Comparison of ENCODE assay signal across 21 cellular contexts in the genomic region with DNA sequence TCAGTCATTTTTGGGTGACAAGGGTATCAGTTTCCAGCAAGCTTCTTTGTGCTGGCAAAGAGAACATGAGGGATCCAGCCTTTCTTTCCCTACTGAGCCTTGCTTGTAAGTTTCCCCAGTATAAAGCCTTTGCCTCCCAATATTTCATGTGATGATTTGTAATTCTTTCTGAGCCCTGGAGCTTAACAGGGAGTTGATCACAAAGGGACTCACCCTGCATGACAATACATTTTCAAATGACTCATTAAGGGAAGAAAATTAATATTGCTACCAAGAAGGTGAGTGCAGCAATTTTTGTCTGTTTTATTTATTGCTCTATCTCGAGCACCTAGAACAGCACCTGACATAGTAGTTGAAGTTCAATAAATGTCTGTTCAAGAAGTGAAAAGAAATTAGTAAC. TPM values are rescaled to one million over a fixed set of nuclear protein-coding genes. Genes with fewer than 3 reads are reported as not detected.
DNase-seq lines count a peak whose midpoint lies in the region; ATAC-seq and TF ChIP-seq lines count a peak whose summit lies in the region.
"Had no signal": no experiment of that assay in that cellular context is flagged by ENCODE, and none has a peak within 500 bp of the region (broad histone marks: within the 10 kb centered on the region; RNA-seq: fewer than 3 reads in every experiment).

No MANE protein-coding gene starts in this region.

- intact Hi-C loops in activated CD8-positive, alpha-beta T cell treated with anti-CD3 and anti-CD28 coated beads for 36 hours (cut with micrococcal nuclease) = no loop called here
- intact Hi-C loops in PC-3 (cut with micrococcal nuclease) = no loop called here

- H3K9ac ChIP-seq in H9 (ENCODE audit: extremely low read depth, insufficient read length, low read length) = no peak overlapping the region
- no peak overlapping the region for H3K9ac ChIP-seq in PC-3 (ENCODE audit: low read length)

- DNase-seq in activated CD8-positive, alpha-beta T cell treated with anti-CD3 and anti-CD28 coated beads for 36 hours = no peak
- no peak for DNase-seq in activated CD8-positive, alpha-beta T cell treated with anti-CD3 and anti-CD28 coated beads, Interleukin-2, amount 10 ng/mL, durations not matched to agents 7 days and 5 days
- DNase-seq in H9 = no peak
- peak; percentile 16 for DNase-seq in PC-3
- peak; percentile 13 for DNase-seq in retina
- no peak for DNase-seq in superior temporal gyrus (ENCODE audit: extremely low spot score)
- no peak for DNase-seq in NCI-H2196 (lab: John Stamatoyannopoulos, UW; ENCODE audit: unreplicated experiment)
- DNase-seq: 8988T; DMS79 treated with DMSO at 0.1 percent for 48 hours; HFFc6; Kasumi-1; MM.1S; NCI-H1092; NCI-H146; NCI-H2081; NK-92 treated with Interleukin-12 subunit alpha and Interleukin-12 subunit beta, amount 100 ng/mL, for 24 hours; RPMI8226; SIG-M5 had no signal

- H3K4ac ChIP-seq in H9 (ENCODE audit: low read depth, low read length) = no peak overlapping the region

- no peaks in the 10 kb centered on the region for H3K36me3 ChIP-seq in PC-3 (ENCODE audit: low read depth, low read length)

- H3K27ac Mint-ChIP-seq in activated CD8-positive, alpha-beta T cell treated with anti-CD3 and anti-CD28 coated beads for 36 hours = no peak overlapping the region
- H3K27ac Mint-ChIP-seq in activated CD8-positive, alpha-beta T cell treated with anti-CD3 and anti-CD28 coated beads, Interleukin-2, amount 10 ng/mL, durations not matched to agents 7 days and 5 days = no peak overlapping the region
- no peak overlapping the region for H3K27ac Mint-ChIP-seq in H9
- H3K27ac Mint-ChIP-seq: CD14-positive monocyte, HFFc6, IgD-negative memory B cell had no signal

- H3K4me1 ChIP-seq in H9 (ENCODE audit: insufficient read depth, low read length) (peaks cover 5% of the 10 kb centered on the region; the same call in 1 of the 2 replicates), PC-3 (ENCODE audit: insufficient read depth, low read length) (peaks cover 15% of the 10 kb centered on the region)

- no peak overlapping the region for H4K8ac ChIP-seq in H9 (replicated peaks; ENCODE audit: insufficient read length, low read depth, low read length)

- H3K27me3 ChIP-seq in H9 (ENCODE audit: insufficient read depth, low read length) (no peaks in the 10 kb centered on the region), PC-3 (ENCODE audit: low read length) (no peaks in the 10 kb centered on the region)

- no peaks in the 10 kb centered on the region for H4K20me1 ChIP-seq in H9 (ENCODE audit: control insufficient read depth, insufficient read depth, insufficient read length)
- no peaks in the 10 kb centered on the region for H4K20me1 ChIP-seq in PC-3 (ENCODE audit: low read length)

- H3K27ac ChIP-seq in H9 (ENCODE audit: insufficient read length, low read depth, low read length) (no peak overlapping the region), PC-3 (ENCODE audit: low read length) (no peak overlapping the region)

- POLR2A ChIA-PET in activated CD8-positive, alpha-beta T cell treated with anti-CD3 and anti-CD28 coated beads for 36 hours (lab: Charles Lee) = no interaction called here
- POLR2A ChIA-PET in activated CD8-positive, alpha-beta T cell treated with anti-CD3 and anti-CD28 coated beads, Interleukin-2, amount 10 ng/mL, durations not matched to agents 7 days and 5 days (lab: Charles Lee) = no interaction called here
- POLR2A ChIA-PET in PC-3 (lab: Charles Lee; ENCODE audit: unreplicated experiment) = no interaction called here

- H2BK12ac ChIP-seq in H9 (ENCODE audit: insufficient read length, low read depth, low read length) = no peak overlapping the region

- H3K36me3 Mint-ChIP-seq in activated CD8-positive, alpha-beta T cell treated with anti-CD3 and anti-CD28 coated beads for 36 hours (ENCODE audit: low read depth) = no peaks in the 10 kb centered on the region
- no peaks in the 10 kb centered on the region for H3K36me3 Mint-ChIP-seq in activated CD8-positive, alpha-beta T cell treated with anti-CD3 and anti-CD28 coated beads, Interleukin-2, amount 10 ng/mL, durations not matched to agents 7 days and 5 days (ENCODE audit: low read depth)
- H3K36me3 Mint-ChIP-seq in H9 (ENCODE audit: insufficient read depth in 1 of 3, low read depth in 3 of 3) = peaks cover 0 to 4% (median 0%) of the 10 kb centered on the region in 3 experiments; a peak in 1 of 7 replicates
- H3K36me3 Mint-ChIP-seq: CD14-positive monocyte, IgD-negative memory B cell had no signal

- no peak overlapping the region for H3K14ac ChIP-seq in H9 (ENCODE audit: insufficient read depth, low read length)

- CTCF ChIA-PET in activated CD8-positive, alpha-beta T cell treated with anti-CD3 and anti-CD28 coated beads for 36 hours (lab: Charles Lee) = no interaction called here
- CTCF ChIA-PET in activated CD8-positive, alpha-beta T cell treated with anti-CD3 and anti-CD28 coated beads, Interleukin-2, amount 10 ng/mL, durations not matched to agents 7 days and 5 days (lab: Charles Lee) = no interaction called here
- CTCF ChIA-PET in PC-3 (lab: Charles Lee) = no interaction called here

- H2BK15ac ChIP-seq in H9 (ENCODE audit: low read depth, low read length) = 0 out of 2 replicates have a peak overlapping the region, but pooled peaks have one; percentile 3

- no peak overlapping the region for H3K56ac ChIP-seq in H9 (ENCODE audit: insufficient read length, low read depth, low read length)

- peaks cover 4% of the 10 kb centered on the region for H3K4me1 Mint-ChIP-seq in activated CD8-positive, alpha-beta T cell treated with anti-CD3 and anti-CD28 coated beads for 36 hours (ENCODE audit: low read depth)
- no peaks in the 10 kb centered on the region for H3K4me1 Mint-ChIP-seq in activated CD8-positive, alpha-beta T cell treated with anti-CD3 and anti-CD28 coated beads, Interleukin-2, amount 10 ng/mL, durations not matched to agents 7 days and 5 days (ENCODE audit: low read depth)
- H3K4me1 Mint-ChIP-seq in H9 = peaks cover 14 to 21% of the 10 kb centered on the region in 2 experiments
- H3K4me1 Mint-ChIP-seq: CD14-positive monocyte, IgD-negative memory B cell had no signal

- H2AK5ac ChIP-seq in H9 (ENCODE audit: insufficient read length, low read length) = no peak overlapping the region

- H3K4me2 ChIP-seq in H9 (ENCODE audit: insufficient read depth, insufficient read length, low read length) (no peak overlapping the region), PC-3 (ENCODE audit: low read length) (no peak overlapping the region)

- no peaks in the 10 kb centered on the region for H3K23me2 ChIP-seq in H9 (ENCODE audit: insufficient read length, low read depth, low read length, poor library complexity, severe bottlenecking)

- no peaks in the 10 kb centered on the region for H3K9me2 ChIP-seq in PC-3 (replicated peaks; ENCODE audit: low read length)

- H2BK120ac ChIP-seq in H9 (ENCODE audit: low read depth, low read length, poor library complexity, severe bottlenecking) = no peak overlapping the region

- H2BK20ac ChIP-seq in H9 (ENCODE audit: low read depth, low read length, poor library complexity, severe bottlenecking) = no peak overlapping the region

- no peak overlapping the region for H3K18ac ChIP-seq in H9 (ENCODE audit: insufficient read length, low read depth, low read length)

- H3F3A ChIP-seq in PC-3 (ENCODE audit: low read length, unreplicated experiment) = no peaks in the 10 kb centered on the region

- H3K9me3 Mint-ChIP-seq in activated CD8-positive, alpha-beta T cell treated with anti-CD3 and anti-CD28 coated beads for 36 hours = no peaks in the 10 kb centered on the region
- H3K9me3 Mint-ChIP-seq in activated CD8-positive, alpha-beta T cell treated with anti-CD3 and anti-CD28 coated beads, Interleukin-2, amount 10 ng/mL, durations not matched to agents 7 days and 5 days (ENCODE audit: insufficient read depth) = no peaks in the 10 kb centered on the region
- peaks cover 0 to 9% of the 10 kb centered on the region in 2 experiments; a peak in 4 of 5 replicates for H3K9me3 Mint-ChIP-seq in H9
- H3K9me3 Mint-ChIP-seq: HFFc6, IgD-negative memory B cell had no signal

- H3K9me3 ChIP-seq in H9 (ENCODE audit: control insufficient read depth, low read depth, low read length) = no peaks in the 10 kb centered on the region
- no peaks in the 10 kb centered on the region for H3K9me3 ChIP-seq in PC-3 (ENCODE audit: low read length)

- H4K91ac ChIP-seq in H9 (ENCODE audit: insufficient read length, low read depth, low read length) = no peak overlapping the region

- H2BK5ac ChIP-seq in H9 (ENCODE audit: insufficient read length, low read length) = no peak overlapping the region

- H3K4me3 ChIP-seq in PC-3 (ENCODE audit: low read length) = no peak overlapping the region

- H2AFZ ChIP-seq in H9 (ENCODE audit: low read length) = no peak overlapping the region
- no peak overlapping the region for H2AFZ ChIP-seq in PC-3 (ENCODE audit: low read length)

- H3K23ac ChIP-seq in H9 (ENCODE audit: insufficient read length, low read depth, low read length) = no peak overlapping the region

- no peak for TF ChIP-seq CTCF in activated CD8-positive, alpha-beta T cell treated with anti-CD3 and anti-CD28 coated beads for 36 hours (IDR thresholded peaks at IDR 0.05)
- TF ChIP-seq CTCF in H9 (conservative IDR thresholded peaks at IDR 0.05) = no peak
- TF ChIP-seq CTCF in PC-3 (conservative IDR thresholded peaks at IDR 0.05; ENCODE audit: low read depth, low read length) = no peak

- H3T11ph ChIP-seq in H9 (ENCODE audit: low read length) = no peak overlapping the region

- no TSS peak for BruUV-seq in PC-3 (replicated peaks; lab: Mats Ljungman, UMichigan)

- no peak overlapping the region for H3K4me3 Mint-ChIP-seq in activated CD8-positive, alpha-beta T cell treated with anti-CD3 and anti-CD28 coated beads for 36 hours
- H3K4me3 Mint-ChIP-seq in activated CD8-positive, alpha-beta T cell treated with anti-CD3 and anti-CD28 coated beads, Interleukin-2, amount 10 ng/mL, durations not matched to agents 7 days and 5 days = no peak overlapping the region
- no peak overlapping the region for H3K4me3 Mint-ChIP-seq in H9
- H3K4me3 Mint-ChIP-seq: CD14-positive monocyte, HFFc6, IgD-negative memory B cell had no signal

- ATAC-seq in activated CD8-positive, alpha-beta T cell treated with anti-CD3 and anti-CD28 coated beads for 36 hours = peak; percentile 27
- ATAC-seq in activated CD8-positive, alpha-beta T cell treated with anti-CD3 and anti-CD28 coated beads, Interleukin-2, amount 10 ng/mL, durations not matched to agents 7 days and 5 days = no peak
- no peak for ATAC-seq in PC-3
- no peak for ATAC-seq in HG02571 (IDR thresholded peaks at IDR 0.05; ENCODE audit: unreplicated experiment)

- peaks cover 2% of the 10 kb centered on the region for H3K27me3 Mint-ChIP-seq in activated CD8-positive, alpha-beta T cell treated with anti-CD3 and anti-CD28 coated beads for 36 hours
- H3K27me3 Mint-ChIP-seq in activated CD8-positive, alpha-beta T cell treated with anti-CD3 and anti-CD28 coated beads, Interleukin-2, amount 10 ng/mL, durations not matched to agents 7 days and 5 days (ENCODE audit: low read depth) = no peaks in the 10 kb centered on the region
- no peaks in the 10 kb centered on the region for H3K27me3 Mint-ChIP-seq in H9 (ENCODE audit: low read depth)
- H3K27me3 Mint-ChIP-seq: IgD-negative memory B cell had no signal

- H3K79me2 ChIP-seq in H9 (ENCODE audit: insufficient read depth, low read length) (no peaks in the 10 kb centered on the region), PC-3 (ENCODE audit: low read length) (no peaks in the 10 kb centered on the region)

- no peak overlapping the region for H4K5ac ChIP-seq in H9 (ENCODE audit: insufficient read length, low read depth, low read length)

- WGBS in H9 (ENCODE audit: extremely low coverage, insufficient read length, low lambda C conversion rate) = no CpG with 5 or more reads among the region's 1 CpG

- no peaks in the 10 kb centered on the region for H3K79me1 ChIP-seq in H9 (ENCODE audit: insufficient read depth, low read depth, low read length, poor library complexity, severe bottlenecking)

RNA-seq across cellular contexts. Expression of a gene that starts 27.7 kb away (rescaled TPM):
- 10 to 100 TPM; 18.8 to 20.9 TPM for total RNA-seq in activated CD8-positive, alpha-beta T cell treated with anti-CD3 and anti-CD28 coated beads for 36 hours
- 10 to 100 TPM; 13.0 to 14.5 TPM for total RNA-seq in activated CD8-positive, alpha-beta T cell treated with anti-CD3 and anti-CD28 coated beads, Interleukin-2, amount 10 ng/mL, durations not matched to agents 7 days and 5 days
- total RNA-seq in H9 (2021) (2.5 and 3.5 TPM in 2 replicates), PC-3 (2014; rRNA removed) (13.7 and 21.4 TPM in 2 replicates)

RNA-seq across cellular contexts. Expression of a gene that starts 34.4 kb away (rescaled TPM):
- total RNA-seq in activated CD8-positive, alpha-beta T cell treated with anti-CD3 and anti-CD28 coated beads for 36 hours = 100 to 1,000 TPM; 142 to 146 TPM
- 10 to 100 TPM; 64.3 to 65.6 TPM for total RNA-seq in activated CD8-positive, alpha-beta T cell treated with anti-CD3 and anti-CD28 coated beads, Interleukin-2, amount 10 ng/mL, durations not matched to agents 7 days and 5 days
- 27.0 and 28.8 TPM in 2 replicates for total RNA-seq in H9 (2021)
- total RNA-seq in PC-3 (2014; rRNA removed) = 47.7 and 49.4 TPM in 2 replicates

Comparison
In these comparisons a context has a peak if more than half of its experiments do, and no peak if none do; other contexts are left out.
1. DNase-seq: peak in PC-3 (single experiment) and retina (single experiment); none in activated CD8-positive, alpha-beta T cell treated with anti-CD3 and anti-CD28 coated beads for 36 hours (single experiment), activated CD8-positive, alpha-beta T cell treated with anti-CD3 and anti-CD28 coated beads, Interleukin-2, amount 10 ng/mL, durations not matched to agents 7 days and 5 days (single experiment), H9 (single experiment), superior temporal gyrus (single experiment) and NCI-H2196 (single experiment).